ENCODE assay signal across 8 cellular contexts in the genomic region with DNA sequence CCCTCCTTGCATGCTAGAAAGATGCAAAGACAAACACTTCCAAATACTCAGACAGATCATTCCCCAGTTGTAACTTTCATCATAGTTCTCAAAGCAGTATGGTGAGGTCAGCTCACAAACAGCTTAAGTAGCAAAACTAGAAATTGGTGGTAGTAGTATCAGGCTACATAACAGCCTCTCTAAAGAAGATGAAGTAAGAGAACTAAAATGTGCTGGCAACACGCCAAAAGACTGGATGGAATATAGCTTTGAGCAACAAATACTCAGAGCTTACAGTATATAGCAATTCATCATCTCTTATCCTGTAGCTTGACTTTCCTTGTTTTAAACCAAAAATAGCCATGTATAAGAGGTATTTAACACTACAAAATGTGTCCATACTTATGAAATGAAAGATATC. TPM values are rescaled to one million over a fixed set of nuclear protein-coding genes. Genes with fewer than 3 reads are reported as not detected.
A peak's percentile ranks its signal among the peaks of the same experiment; 100 is the strongest.
DNase-seq lines count a peak whose midpoint lies in the region; ATAC-seq lines count a peak whose summit lies in the region.

No MANE protein-coding gene starts in this region.

- DNase-seq in EL (peak; percentile 99), M059J (ENCODE audit: low read depth) (peak; percentile 94), astrocyte of the hippocampus (ENCODE audit: low read depth, low spot score) (peak; percentile 92), medulla oblongata (ENCODE audit: extremely low spot score) (peak; percentile 39), ureter (ENCODE audit: low spot score) (no peak)
- no peak for DNase-seq in activated CD8-positive, alpha-beta memory T cell treated with anti-CD3 and anti-CD28 coated beads, Interleukin-2, amount 50 U/mL, for 48 hours

- ATAC-seq in activated CD4-positive, CD25-positive, alpha-beta regulatory T cell treated with anti-CD3 and anti-CD28 coated beads, Interleukin-2, amount 50 U/mL, for 24 hours, result no peak
- ATAC-seq in GM21367 (IDR thresholded peaks at IDR 0.05; ENCODE audit: unreplicated experiment), result no peak

RNA-seq across cellular contexts. Expression of a gene that starts 7.5 kb away (rescaled TPM):
- total RNA-seq in M059J (2014; rRNA removed; shearing (Covaris generic)), result 115 and 145 TPM in 2 replicates
- 41.5 TPM for total RNA-seq in ureter

RNA-seq across cellular contexts. Expression of a gene that starts 51.0 kb away (rescaled TPM):
- total RNA-seq in M059J (2014; rRNA removed; shearing (Covaris generic)), result 9.2 and 13.8 TPM in 2 replicates
- total RNA-seq in ureter, result 5.6 TPM

Comparison
In these comparisons a context has a peak if more than half of its experiments do, and no peak if none do; other contexts are left out.
1. DNase-seq: peak in EL (single experiment), M059J (single experiment), astrocyte of the hippocampus (single experiment) and medulla oblongata (single experiment); none in ureter (single experiment) and activated CD8-positive, alpha-beta memory T cell treated with anti-CD3 and anti-CD28 coated beads, Interleukin-2, amount 50 U/mL, for 48 hours (single experiment).